In genomic region chr13:99686157-99686572, GRCh38 we compare ENCODE assay signal across 13 cellular contexts.
A peak's percentile ranks its signal among the peaks of the same experiment; 100 is the strongest.
DNase-seq lines count a peak whose midpoint lies in the region; ATAC-seq and TF ChIP-seq lines count a peak whose summit lies in the region.
"Had no signal": no experiment of that assay in that cellular context is flagged by ENCODE, and none has a peak within 500 bp of the region (broad histone marks: within the 10 kb centered on the region; RNA-seq: fewer than 3 reads in every experiment).

No MANE protein-coding gene starts in this region.

- in situ Hi-C loops in transverse colon (cut with MboI; ENCODE audit: low pct_ligation_motif_present in 1 of 4, low pct_unique_long_range_greater_than_20kb in 1 of 4, low sequenced_read_pairs in 3 of 4), result no loop called here

- peaks cover 0 to 24% (median 15%) of the 10 kb centered on the region in 4 donors for H3K4me1 ChIP-seq in transverse colon
- H3K4me1 ChIP-seq: upper lobe of left lung had no signal

- no peaks in the 10 kb centered on the region for H3K36me3 ChIP-seq in transverse colon
- H3K36me3 ChIP-seq: upper lobe of left lung had no signal

- no peak for TF ChIP-seq EP300 in transverse colon (IDR thresholded peaks at IDR 0.05; ENCODE audit: low read depth)

- intact Hi-C loops in transverse colon (cut with DNase I; ENCODE audit: low total_unique reads), result no loop called here

- TF ChIP-seq CTCF in cardiac fibroblast (IDR thresholded peaks at IDR 0.05; ENCODE audit: low read depth, low read length), result no peak
- no peak for TF ChIP-seq CTCF in transverse colon (IDR thresholded peaks at IDR 0.05)

- WGBS in transverse colon (ENCODE audit: low coverage in 1 of 2), 2 donors, result 13 to 52% methylated on average over 1 to 5 of the region's 5 CpGs

- H3K4me3 ChIP-seq in cardiac fibroblast (replicated peaks in 1 of 2; ENCODE audit: low read depth in 2 of 2, low read length in 2 of 2), result no peak overlapping the region
- H3K4me3 ChIP-seq in transverse colon, result no peak overlapping the region
- H3K4me3 ChIP-seq: upper lobe of left lung had no signal

- no peak for ATAC-seq in HG03460 (IDR thresholded peaks at IDR 0.05; ENCODE audit: unreplicated experiment)
- no peak for ATAC-seq in HG03354 (IDR thresholded peaks at IDR 0.05; ENCODE audit: poor library complexity, severe bottlenecking, unreplicated experiment)

- peak; percentile 14 for TF ChIP-seq POLR2A in transverse colon (IDR thresholded peaks at IDR 0.05)

- DNase-seq in DMS 273 (lab: John Stamatoyannopoulos, UW; ENCODE audit: unreplicated experiment), result peak; percentile 64
- no peak for DNase-seq in DMS 273 treated with DMSO at 0.1 percent for 48 hours (lab: John Stamatoyannopoulos, UW)
- DNase-seq in cardiac fibroblast (ENCODE audit: low read depth in 2 of 2), result peak; percentile 7 to 10
- DNase-seq in iPS-NIHi11 (ENCODE audit: low spot score), result peak; percentile 41
- peak; percentile 66 for DNase-seq in transverse colon
- DNase-seq in stimulated activated CD4-positive, alpha-beta T cell treated with anti-CD3 and anti-CD28 coated beads, Interleukin-2, amount 100 ng/mL, for 24 hours, result no peak
- DNase-seq: activated naive CD4-positive, alpha-beta T cell treated with anti-CD3 and anti-CD28 coated beads, Interleukin-2, amount 10 ng/mL, durations not matched to agents 7 days and 5 days; upper lobe of left lung had no signal

- peak overlapping the region; percentile 39 to 64 (median 50) for H3K27ac ChIP-seq in transverse colon
- H3K27ac ChIP-seq: 22Rv1, KMS-11, upper lobe of left lung, VCaP had no signal

- no peaks in the 10 kb centered on the region for H3K9me3 ChIP-seq in transverse colon
- H3K9me3 ChIP-seq: upper lobe of left lung had no signal

- no peaks in the 10 kb centered on the region for H3K27me3 ChIP-seq in transverse colon
- H3K27me3 ChIP-seq: upper lobe of left lung had no signal

Comparison
In these comparisons a context has a peak if more than half of its experiments do, and no peak if none do; other contexts are left out.
1. DNase-seq: peak in DMS 273 (single experiment), cardiac fibroblast (2 of 2), iPS-NIHi11 (single experiment) and transverse colon (single experiment); none in DMS 273 treated with DMSO at 0.1 percent for 48 hours (single experiment) and stimulated activated CD4-positive, alpha-beta T cell treated with anti-CD3 and anti-CD28 coated beads, Interleukin-2, amount 100 ng/mL, for 24 hours (0 of 2).